ENCODE assay signal across 8 cellular contexts in the genomic region with DNA sequence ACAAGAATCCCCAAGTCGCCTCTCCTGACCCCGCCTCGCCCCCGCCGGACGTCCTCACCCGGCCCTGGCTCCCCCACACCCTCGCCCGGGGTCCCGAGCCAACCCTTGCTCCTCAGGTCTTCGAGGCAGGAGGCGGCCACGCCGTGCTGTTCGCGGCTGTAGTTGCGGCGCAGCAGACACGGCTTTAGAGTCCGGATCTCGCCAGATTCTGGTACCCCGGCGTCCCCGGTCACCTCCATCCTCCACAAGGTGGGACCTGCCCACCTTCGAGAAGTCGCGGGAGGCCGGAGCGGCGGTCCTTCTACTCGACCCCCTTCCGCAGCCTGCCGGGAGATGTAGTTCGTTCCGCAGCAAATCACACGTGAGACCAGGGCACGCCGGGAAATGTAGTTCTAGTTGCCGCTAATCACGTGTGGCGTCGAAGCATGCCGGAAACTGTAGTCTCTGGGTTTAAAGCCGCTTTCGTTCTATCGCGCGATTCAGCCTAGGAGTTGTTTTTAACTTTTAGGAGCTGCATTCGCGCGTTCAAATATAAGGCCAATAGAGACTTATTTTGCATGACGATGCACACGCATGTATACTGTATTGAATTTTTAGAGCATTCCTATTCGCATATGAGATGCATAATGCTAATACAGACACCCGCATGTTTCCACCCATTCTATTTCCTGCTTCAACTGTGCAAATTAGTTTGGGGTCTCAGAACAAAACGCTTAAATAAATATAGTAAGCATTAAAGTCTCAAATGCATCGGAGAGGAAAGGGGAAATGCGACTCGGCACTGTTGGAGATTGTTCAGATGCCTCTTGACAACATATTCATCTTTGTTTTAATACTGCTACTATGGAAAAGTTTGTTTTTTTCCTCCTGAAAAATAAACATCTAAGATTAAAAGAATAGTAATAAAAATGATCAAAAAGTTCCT. TPM values are rescaled to one million over a fixed set of nuclear protein-coding genes. Genes with fewer than 3 reads are reported as not detected.
DNase-seq lines count a peak whose midpoint lies in the region; ATAC-seq and TF ChIP-seq lines count a peak whose summit lies in the region.

A gene with protein sequence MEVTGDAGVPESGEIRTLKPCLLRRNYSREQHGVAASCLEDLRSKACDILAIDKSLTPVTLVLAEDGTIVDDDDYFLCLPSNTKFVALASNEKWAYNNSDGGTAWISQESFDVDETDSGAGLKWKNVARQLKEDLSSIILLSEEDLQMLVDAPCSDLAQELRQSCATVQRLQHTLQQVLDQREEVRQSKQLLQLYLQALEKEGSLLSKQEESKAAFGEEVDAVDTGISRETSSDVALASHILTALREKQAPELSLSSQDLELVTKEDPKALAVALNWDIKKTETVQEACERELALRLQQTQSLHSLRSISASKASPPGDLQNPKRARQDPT (minus strand): TSS at position 310 of the 925 bp plus-strand sequence. CDS start 71 bp downstream, at position 239.

- H3K27me3 ChIP-seq in colonic mucosa (no peaks in the 10 kb centered on the region), layer of hippocampus (ENCODE audit: control insufficient read depth, insufficient read depth, low read length) (no peaks in the 10 kb centered on the region)

- H3K4me3 ChIP-seq in colonic mucosa = peak within 1 kb of the TSS; percentile 79

- peak within 1 kb of the TSS; percentile 31 for H3K27ac ChIP-seq in colonic mucosa
- peak within 1 kb of the TSS; percentile 66 for H3K27ac ChIP-seq in layer of hippocampus (ENCODE audit: low read depth, low read length)

- no peak for TF ChIP-seq CTCF in colonic mucosa (IDR thresholded peaks at IDR 0.05)

- peaks cover 12% of the 10 kb centered on the region for H3K4me1 ChIP-seq in colonic mucosa

- peak within 1 kb of the TSS; percentile 66 to 83 for H3K9ac ChIP-seq in colonic mucosa (ENCODE audit: low read depth in 2 of 2, low read length in 2 of 2)

- peak; percentile 68 for TF ChIP-seq POLR2A in GM19099 (IDR thresholded peaks at IDR 0.05; ENCODE audit: extremely low read depth, insufficient read length, low read depth)

- no peaks in the 10 kb centered on the region for H3K36me3 ChIP-seq in colonic mucosa

- peak; percentile 73 for ATAC-seq in HG03439 (IDR thresholded peaks at IDR 0.05; ENCODE audit: unreplicated experiment)

- H3K9me3 ChIP-seq in colonic mucosa = no peaks in the 10 kb centered on the region

- intact Hi-C loops in colonic mucosa (cut with DNase I) = no loop called here

- DNase-seq in AG20443 (ENCODE audit: low spot score) (peak; percentile 95), NCI-H524 treated with DMSO at 0.1 percent for 48 hours (lab: John Stamatoyannopoulos, UW) (peak; percentile 84), colonic mucosa (peak; percentile 96)
- DNase-seq in activated CD4-positive, alpha-beta T cell treated with anti-CD3 and anti-CD28 coated beads for 4 hours = peak; percentile 88 to 89
- DNase-seq in stimulated activated CD4-positive, alpha-beta T cell treated with anti-CD3 and anti-CD28 coated beads, Interleukin-1b, Interleukin-23, amount 100 ng/mL, for 4 hours (ENCODE audit: low read depth in 2 of 2) = peak; percentile 81 to 82

RNA-seq across cellular contexts. Expression of the gene that starts here (rescaled TPM):
- total RNA-seq in colonic mucosa = 10 to 100 TPM; 19.2 to 38.0 TPM

Comparison
In these comparisons a context has a peak if more than half of its experiments do, and no peak if none do; other contexts are left out.
1. Peak in every context shown above with its lines: DNase-seq, ATAC-seq, H3K4me3 ChIP-seq and H3K27ac ChIP-seq.